In genomic region chr6:74925683-74926082, GRCh38 we compare ENCODE assay signal across 11 cellular contexts.
DNase-seq lines count a peak whose midpoint lies in the region; ATAC-seq and TF ChIP-seq lines count a peak whose summit lies in the region.
"Had no signal": no experiment of that assay in that cellular context is flagged by ENCODE, and none has a peak within 500 bp of the region (broad histone marks: within the 10 kb centered on the region; RNA-seq: fewer than 3 reads in every experiment).

No MANE protein-coding gene starts in this region.

- H3K4me1 ChIP-seq in neutrophil (ENCODE audit: control insufficient read depth in 1 of 2, insufficient read depth in 1 of 2, low read depth in 1 of 2, low read length in 1 of 2): peaks cover 14 to 29% of the 10 kb centered on the region in 2 experiments

- TF ChIP-seq CTCF in neutrophil (IDR thresholded peaks at IDR 0.05): no peak

- no peaks in the 10 kb centered on the region for H3K27me3 ChIP-seq in neutrophil

- peak; percentile 95 for ATAC-seq in GM18909 (IDR thresholded peaks at IDR 0.05; ENCODE audit: poor library complexity, unreplicated experiment)
- ATAC-seq in HG02610 (IDR thresholded peaks at IDR 0.05; ENCODE audit: unreplicated experiment): peak; percentile 59
- ATAC-seq in HG03025 (IDR thresholded peaks at IDR 0.05; ENCODE audit: low FRiP score, unreplicated experiment): no peak
- ATAC-seq: Panc1 had no signal

- H3K27ac ChIP-seq in neutrophil: peak overlapping the region; percentile 73
- H3K27ac ChIP-seq in caudate nucleus (ENCODE audit: low read depth, low read length): no peak overlapping the region

- H3K4me3 ChIP-seq in neutrophil (ENCODE audit: low read depth in 1 of 2, low read length in 1 of 2): peak overlapping the region; percentile 8 to 22

- DNase-seq in KBM-7 (peak; percentile 87), NCI-H1436 (lab: John Stamatoyannopoulos, UW) (no peak), caudate nucleus (lab: John Stamatoyannopoulos, UW) (no peak)
- DNase-seq: activated naive CD8-positive, alpha-beta T cell treated with anti-CD3 and anti-CD28 coated beads for 36 hours; MM.1S; natural killer cell had no signal

- H3K9me3 ChIP-seq in neutrophil: no peaks in the 10 kb centered on the region

- in situ Hi-C loops in KBM-7 (cut with MboI; ENCODE audit: low pct_unique_long_range_greater_than_20kb, low sequenced_read_pairs): no loop called here

- no peaks in the 10 kb centered on the region for H3K36me3 ChIP-seq in neutrophil
